Comparison of ENCODE assay signal across 33 cellular contexts in genomic region chr9:134242706-134243105, GRCh38.
"Had no signal": no experiment of that assay in that cellular context is flagged by ENCODE, and none has a peak within 500 bp of the region (broad histone marks: within the 10 kb centered on the region; RNA-seq: fewer than 3 reads in every experiment).

No MANE protein-coding gene starts in this region.

- H3K9me3 Mint-ChIP-seq: activated naive CD4-positive, alpha-beta T cell treated with anti-CD3 and anti-CD28 coated beads, Interleukin-2, amount 50 U/mL, for 24 hours; activated T-cell treated with anti-CD3 and anti-CD28 coated beads, Interleukin-2, amount 50 U/mL, for 24 hours; central memory CD8-positive, alpha-beta T cell had no signal

- H3K27me3 Mint-ChIP-seq: activated CD4-positive, alpha-beta T cell treated with anti-CD3 and anti-CD28 coated beads for 36 hours; activated naive CD4-positive, alpha-beta T cell treated with anti-CD3 and anti-CD28 coated beads, Interleukin-2, amount 50 U/mL, for 24 hours had no signal

- H3K4me1 Mint-ChIP-seq: activated naive CD8-positive, alpha-beta T cell treated with anti-CD3 and anti-CD28 coated beads, Interleukin-2, amount 10 ng/mL, durations not matched to agents 7 days and 5 days had no signal

- H3K36me3 Mint-ChIP-seq: activated naive CD4-positive, alpha-beta T cell treated with anti-CD3 and anti-CD28 coated beads, Interleukin-2, amount 50 U/mL, for 24 hours; activated naive CD8-positive, alpha-beta T cell treated with anti-CD3 and anti-CD28 coated beads, Interleukin-2, amount 10 ng/mL, durations not matched to agents 7 days and 5 days had no signal

- H3K4me3 ChIP-seq: ascending aorta, cardiac muscle cell, MG63, Peyer's patch had no signal

- H3K27ac Mint-ChIP-seq: activated CD4-positive, alpha-beta T cell treated with anti-CD3 and anti-CD28 coated beads for 36 hours; activated CD4-positive, alpha-beta T cell treated with anti-CD3 and anti-CD28 coated beads, Interleukin-2, amount 10 ng/mL, durations not matched to agents 7 days and 5 days; activated CD8-positive, alpha-beta T cell treated with anti-CD3 and anti-CD28 coated beads, Interleukin-2, amount 10 ng/mL, durations not matched to agents 7 days and 5 days; activated naive CD4-positive, alpha-beta T cell treated with anti-CD3 and anti-CD28 coated beads, Interleukin-2, amount 50 U/mL, for 24 hours; activated naive CD8-positive, alpha-beta T cell treated with anti-CD3 and anti-CD28 coated beads, Interleukin-2, amount 10 ng/mL, durations not matched to agents 7 days and 5 days; activated T-cell treated with anti-CD3 and anti-CD28 coated beads, Interleukin-2, amount 50 U/mL, for 24 hours; activated T-helper 2 cell treated with anti-CD3 and anti-CD28 coated beads, Interferon-gamma antibody, Interleukin-2, Interleukin-4, amounts not matched to agents 10 μg/mL and 5 μg/mL and 100 μg/mL, durations not matched to agents 14 hours and 24 hours and 36 hours had no signal

- DNase-seq: activated CD4-positive, alpha-beta T cell treated with anti-CD3 and anti-CD28 coated beads for 36 hours; activated CD4-positive, alpha-beta T cell treated with anti-CD3 and anti-CD28 coated beads, Interleukin-2, amount 10 ng/mL, durations not matched to agents 7 days and 5 days; activated CD4-positive, alpha-beta T cell treated with anti-CD3 and anti-CD28 coated beads, Interleukin-2, amount 50 U/mL, for 48 hours; activated CD8-positive, alpha-beta T cell treated with anti-CD3 and anti-CD28 coated beads, Interleukin-2, amount 10 ng/mL, durations not matched to agents 7 days and 5 days; activated gamma-delta T cell; activated naive CD4-positive, alpha-beta T cell treated with Interleukin-2 at 50 U/mL for 16 hours; activated naive CD8-positive, alpha-beta T cell treated with anti-CD3 and anti-CD28 coated beads, Interleukin-2, amount 10 ng/mL, durations not matched to agents 7 days and 5 days; activated T-cell treated with anti-CD3 and anti-CD28 coated beads, Interleukin-2, amount 50 U/mL, for 24 hours; amygdala; Kasumi-1; MG63; NCI-H1048; NCI-H1105 treated with DMSO at 0.1 percent for 48 hours; NCI-H1436; NCI-H1694; NCI-H1930; NCI-H2081 treated with DMSO at 0.1 percent for 48 hours; NCI-H2171; NCI-H510A; NCI-H526; NCI-H748 treated with DMSO at 0.1 percent for 48 hours; NK-92 treated with Interleukin-12 subunit alpha and Interleukin-12 subunit beta, amount 100 ng/mL, for 24 hours; PC-3; Peyer's patch; RPMI8226; T1000; WERI-Rb-1 had no signal

- H3K4me1 ChIP-seq: ascending aorta had no signal

- H3K36me3 ChIP-seq: ascending aorta, cardiac muscle cell, MG63, Peyer's patch, WERI-Rb-1 had no signal

- H3K27me3 ChIP-seq: ascending aorta, cardiac muscle cell, Peyer's patch had no signal

- H3K9me3 ChIP-seq: ascending aorta, Peyer's patch had no signal

- H3K4me3 Mint-ChIP-seq: activated CD4-positive, alpha-beta T cell treated with anti-CD3 and anti-CD28 coated beads for 36 hours; activated CD4-positive, alpha-beta T cell treated with anti-CD3 and anti-CD28 coated beads, Interleukin-2, amount 10 ng/mL, durations not matched to agents 7 days and 5 days; activated CD8-positive, alpha-beta T cell treated with anti-CD3 and anti-CD28 coated beads, Interleukin-2, amount 10 ng/mL, durations not matched to agents 7 days and 5 days; activated naive CD4-positive, alpha-beta T cell treated with anti-CD3 and anti-CD28 coated beads, Interleukin-2, amount 50 U/mL, for 24 hours; activated naive CD8-positive, alpha-beta T cell treated with anti-CD3 and anti-CD28 coated beads, Interleukin-2, amount 10 ng/mL, durations not matched to agents 7 days and 5 days; activated T-cell treated with anti-CD3 and anti-CD28 coated beads, Interleukin-2, amount 50 U/mL, for 24 hours; central memory CD8-positive, alpha-beta T cell had no signal

- ATAC-seq: activated CD4-positive, alpha-beta T cell treated with anti-CD3 and anti-CD28 coated beads for 36 hours; activated CD4-positive, CD25-positive, alpha-beta regulatory T cell treated with anti-CD3 and anti-CD28 coated beads, Interleukin-2, amount 50 U/mL, for 24 hours; activated CD8-positive, alpha-beta T cell treated with anti-CD3 and anti-CD28 coated beads, Interleukin-2, amount 10 ng/mL, durations not matched to agents 7 days and 5 days; PC-3 had no signal

- H3K27ac ChIP-seq: ascending aorta, cardiac muscle cell, Peyer's patch, WERI-Rb-1 had no signal
